ENCODE assay signal across 12 cellular contexts in the genomic region with DNA sequence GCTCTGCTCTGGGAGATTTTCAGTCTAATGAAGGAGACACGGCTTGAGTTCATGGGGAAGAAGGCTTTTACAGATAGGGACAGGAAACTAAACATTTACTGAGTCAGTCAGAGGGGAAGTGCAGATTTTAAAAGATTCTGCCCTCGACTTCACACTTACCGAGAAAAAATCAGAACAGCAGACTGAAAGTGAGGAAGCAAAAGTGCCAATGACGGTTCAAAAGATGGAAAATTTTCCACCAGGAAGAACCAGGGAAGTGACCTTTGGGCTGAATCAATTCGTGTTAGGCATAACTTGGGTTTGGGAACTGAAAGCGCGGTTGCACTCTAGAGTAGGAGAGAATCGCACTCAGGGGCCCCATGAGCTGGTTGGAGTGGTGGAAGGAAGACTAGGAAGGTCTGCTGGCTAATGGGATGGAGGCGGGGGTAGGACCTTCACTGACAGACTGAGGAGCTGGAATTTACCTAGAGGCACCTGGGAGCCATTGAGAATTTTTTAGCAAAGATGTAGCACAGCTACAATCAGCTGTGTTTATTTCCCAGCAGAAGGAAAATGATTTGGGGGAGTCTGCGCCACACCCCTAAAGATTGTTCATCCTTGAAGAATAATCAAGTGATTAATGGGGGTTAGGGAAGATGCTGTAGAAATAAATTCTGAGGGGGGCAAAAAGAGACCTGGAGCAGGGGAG. TPM values are rescaled to one million over a fixed set of nuclear protein-coding genes. Genes with fewer than 3 reads are reported as not detected.
DNase-seq lines count a peak whose midpoint lies in the region; FAIRE-seq and TF ChIP-seq lines count a peak whose summit lies in the region.
"Had no signal": no experiment of that assay in that cellular context is flagged by ENCODE, and none has a peak within 500 bp of the region (broad histone marks: within the 10 kb centered on the region; RNA-seq: fewer than 3 reads in every experiment).

No MANE protein-coding gene starts in this region.

- DNase-seq in NOMO-1 treated with dmso at 0.1 percent for 144 hours (lab: John Stamatoyannopoulos, UW; ENCODE audit: unreplicated experiment) (peak; percentile 26), H1 (ENCODE audit: low read depth in 1 of 2, low spot score in 2 of 2) (peak in 1 of 2 experiments; percentile 38), osteocyte (ENCODE audit: extremely low spot score, unreplicated experiment) (no peak), NCI-H446 (lab: John Stamatoyannopoulos, UW) (no peak), NCI-H774 (lab: John Stamatoyannopoulos, UW) (no peak)
- DNase-seq in stimulated activated CD4-positive, alpha-beta T cell treated with anti-CD3 and anti-CD28 coated beads, Interleukin-2, amount 100 ng/mL, for 24 hours = no peak
- no peak for DNase-seq in stimulated activated CD4-positive, alpha-beta T cell treated with anti-CD3 and anti-CD28 coated beads, Interleukin-4, amount 100 ng/mL, for 24 hours
- DNase-seq: activated effector memory CD4-positive, alpha-beta T cell treated with Interleukin-2 at 50 U/mL for 16 hours; erythroblast; SW 1271 had no signal

- no peak overlapping the region for H3K27ac Mint-ChIP-seq in osteocyte (ENCODE audit: unreplicated experiment)

- H2BK15ac ChIP-seq in H1 (ENCODE audit: low read length) = no peak overlapping the region

- no peak overlapping the region for H4K91ac ChIP-seq in H1 (replicated peaks; ENCODE audit: insufficient read length, low read length)

- no peak overlapping the region for H3K56ac ChIP-seq in H1 (replicated peaks; ENCODE audit: insufficient read length, low read depth, low read length)

- no peaks in the 10 kb centered on the region for H3K79me2 ChIP-seq in H1 (ENCODE audit: control insufficient read depth in 1 of 2, insufficient read depth in 2 of 2, low read length in 2 of 2)

- H3K27ac ChIP-seq in H1 (ENCODE audit: low read depth, low read length) = no peak overlapping the region

- H4K20me1 ChIP-seq in H1 (replicated peaks in 1 of 2; ENCODE audit: control insufficient read depth in 1 of 2, insufficient read depth in 2 of 2, low read length in 2 of 2) = peaks cover 0 to 6% of the 10 kb centered on the region in 2 experiments

- H3K27me3 ChIP-seq in H1 (replicated peaks in 1 of 4; ENCODE audit: control insufficient read depth in 3 of 4, extremely low read depth in 1 of 4, insufficient read depth in 3 of 4, low read length in 3 of 4) = peaks cover 28 to 58% (median 52%) of the 10 kb centered on the region in 4 experiments

- CTCF ChIA-PET in H1 (lab: Charles Lee; ENCODE audit: partially characterized antibody) = interaction anchor here (0.6 to 2.2 kb wide), 7 partner anchors 10 to 123 kb away, joined by 3 to 10 read pairs (median 4); no protein-coding TSS in a partner anchor

- H3K4me1 ChIP-seq in ES-I3 (ENCODE audit: insufficient read depth, low read length) (no peaks in the 10 kb centered on the region), H1 (replicated peaks in 1 of 4; ENCODE audit: control insufficient read depth in 3 of 4, insufficient read depth in 4 of 4, low read length in 3 of 4) (peaks cover 3 to 14% (median 6%) of the 10 kb centered on the region in 4 experiments; a peak in 6 of 7 replicates)

- TF ChIP-seq EP300 in H1 (IDR thresholded peaks at IDR 0.05; ENCODE audit: borderline replicate concordance in 1 of 2, low read depth in 2 of 2, low read length in 2 of 2) = no peak

- peak overlapping the region; percentile 52 to 66 (median 55); a peak in 5 of 8 replicates for H3K4me3 ChIP-seq in H1 (ENCODE audit: extremely low read depth in 1 of 4, insufficient read depth in 2 of 4, low read depth in 3 of 4, low read length in 4 of 4)

- H2BK20ac ChIP-seq in H1 (ENCODE audit: low read length) = no peak overlapping the region

- H3K36me3 ChIP-seq in ES-I3 (ENCODE audit: insufficient read depth, low read length) (no peaks in the 10 kb centered on the region), H1 (ENCODE audit: control insufficient read depth in 2 of 4, insufficient read depth in 4 of 4, low read length in 3 of 4) (no peaks in the 10 kb centered on the region)

- POLR2A ChIA-PET in H1 (lab: Charles Lee; ENCODE audit: partially characterized antibody) = interaction anchor here (1.6 kb wide), 1 partner anchor 107 kb away, joined by 4 read pairs; a partner anchor contains a TSS

- peaks cover 18% of the 10 kb centered on the region for H3K4me1 Mint-ChIP-seq in osteocyte (ENCODE audit: unreplicated experiment)

- H3K4me3 Mint-ChIP-seq in osteocyte (ENCODE audit: unreplicated experiment) = peak overlapping the region; percentile 65

- no peak overlapping the region for H3K14ac ChIP-seq in H1 (ENCODE audit: insufficient read length)

- H2AFZ ChIP-seq in H1 (ENCODE audit: low read length) = no peak overlapping the region

- WGBS in H1 (ENCODE audit: extremely low coverage in 1 of 2, insufficient coverage in 1 of 2, insufficient read length in 1 of 2, insufficient replicate concordance in 2 of 2, low coverage in 1 of 2, low lambda C conversion rate in 2 of 2, missing lambda C conversion rate in 1 of 2), 2 experiments = 36% methylated on average over 10 of the region's 10 CpGs; no CpG with 5 or more reads in 1 of the 2 experiments

- no peak overlapping the region for H4K5ac ChIP-seq in H1 (ENCODE audit: insufficient read length, low read depth, low read length)

- no peaks in the 10 kb centered on the region for H3K79me1 ChIP-seq in H1 (ENCODE audit: low read depth, low read length)

- no peak overlapping the region for H2BK12ac ChIP-seq in H1 (ENCODE audit: low read depth, low read length)

- TF ChIP-seq CTCF in H1 (IDR thresholded peaks at IDR 0.05; ENCODE audit: control extremely low read depth in 1 of 3, insufficient read depth in 1 of 3, low read depth in 1 of 3, low read length in 3 of 3) = no peak
- TF ChIP-seq CTCF in osteocyte (IDR thresholded peaks at IDR 0.05) = no peak

- no peak for TF ChIP-seq RAD21 in H1 (IDR thresholded peaks at IDR 0.05 in 1 of 2, conservative IDR thresholded peaks at IDR 0.05 in 1 of 2; ENCODE audit: low read depth in 2 of 2, low read length in 2 of 2)

- peak overlapping the region; percentile 48; the same call in 1 of the 2 replicates for H3K9ac ChIP-seq in ES-I3 (ENCODE audit: low read depth, low read length)
- H3K9ac ChIP-seq in H1 (replicated peaks in 1 of 4; ENCODE audit: extremely low read depth in 1 of 4, low read depth in 3 of 4, low read length in 3 of 4) = no peak overlapping the region; a peak in 1 of 7 replicates

- H3K9me3 ChIP-seq in ES-I3 (ENCODE audit: control insufficient read depth, insufficient read depth, low read length) = no peaks in the 10 kb centered on the region; the same call in 1 of the 2 replicates
- H3K9me3 ChIP-seq in H1 (ENCODE audit: insufficient read depth in 2 of 2, low read depth in 1 of 2, low read length in 1 of 2) = no peaks in the 10 kb centered on the region

- H3K23ac ChIP-seq in H1 (ENCODE audit: insufficient read length) = no peak overlapping the region

- no peak overlapping the region for H4K8ac ChIP-seq in H1 (ENCODE audit: extremely low read depth, insufficient read depth, low read length)

- no peak overlapping the region for H2BK5ac ChIP-seq in H1 (ENCODE audit: low read depth, low read length)

- no peak for FAIRE-seq in H1 (lab: Jason Lieb, UNC)

- peak overlapping the region; percentile 91 to 98 for H3K4me2 ChIP-seq in H1 (ENCODE audit: insufficient read depth in 1 of 2, low read depth in 2 of 2, low read length in 2 of 2)

- TF ChIP-seq POLR2A in H1 (IDR thresholded peaks at IDR 0.05; ENCODE audit: control extremely low read depth in 1 of 2, low read depth in 2 of 2, low read length in 2 of 2) = no peak

- no peaks in the 10 kb centered on the region for H3K36me3 Mint-ChIP-seq in osteocyte (ENCODE audit: unreplicated experiment)

- peaks cover 7% of the 10 kb centered on the region for H3K9me3 Mint-ChIP-seq in osteocyte (ENCODE audit: unreplicated experiment)

- H3K18ac ChIP-seq in H1 (ENCODE audit: extremely low read depth, low read length) = no peak overlapping the region; the same call in 1 of the 2 replicates

- H3K23me2 ChIP-seq in H1 (ENCODE audit: low read depth, low read length) = peaks cover 24% of the 10 kb centered on the region; the same call in 1 of the 2 replicates

- H3K27me3 Mint-ChIP-seq in osteocyte (ENCODE audit: unreplicated experiment) = peaks cover 70% of the 10 kb centered on the region

- no peak overlapping the region; the same call in 1 of the 2 replicates for H2AK5ac ChIP-seq in H1 (ENCODE audit: low read depth, low read length)

- no peak overlapping the region for H3K4ac ChIP-seq in H1 (replicated peaks; ENCODE audit: insufficient read length, low read depth, low read length)

- no peak overlapping the region for H2BK120ac ChIP-seq in H1 (replicated peaks; ENCODE audit: low read depth, low read length)

TF ChIP-seq in H1, 55 proteins besides CTCF, POLR2A, EP300 and RAD21:
- TF ChIP-seq SAP30 (IDR thresholded peaks at IDR 0.05; ENCODE audit: insufficient read depth, insufficient replicate concordance, low read length) (no peak), SUZ12 (IDR thresholded peaks at IDR 0.05; ENCODE audit: low read length) (0 out of 2 replicates have a peak, but pooled peaks have one; percentile 48), FOSL1 (IDR thresholded peaks at IDR 0.05; ENCODE audit: insufficient read depth, low read depth, low read length) (no peak)

RNA-seq across cellular contexts. Expression of a gene that starts 1.2 kb away (rescaled TPM):
- 0.48 and 0.69 TPM in 2 replicates for total RNA-seq in H1 (2021; fragmentation: NEBNext Ultra II Directional; extraction: Animal tissue kit (Norgen Biotek cat#: 25700))
- 0.39 and 0.46 TPM in 2 replicates for polyA plus RNA-seq in H1 (2011; rRNA removed)
- polyA plus RNA-seq in H1 (2011; cell fraction: cytosol; rRNA removed) = 0.37 TPM
- 0.41 TPM for polyA plus RNA-seq in H1 (2011; cell fraction: nucleus; rRNA removed)
- polyA plus RNA-seq in H1 (2012, experiment 1 of 2) = 0.17 to 0.39 TPM (median 0.31 TPM) in 4 replicates
- 0.66 TPM for polyA plus RNA-seq in H1 (2012, experiment 2 of 2)
- polyA plus RNA-seq in H1 (2013, experiment 1 of 2) = 0.16 TPM
- 0.24 TPM for polyA plus RNA-seq in H1 (2013, experiment 2 of 2)
- 0.19 and 0.22 TPM in 2 replicates for polyA minus RNA-seq in H1 (2011; rRNA and poly(A)+ RNA removed)
- 0.59 TPM for polyA minus RNA-seq in H1 (2011; cell fraction: cytosol; rRNA and poly(A)+ RNA removed)
- 0.20 TPM for polyA minus RNA-seq in H1 (2011; cell fraction: nucleus; rRNA and poly(A)+ RNA removed)
- total RNA-seq in osteocyte = not detected in 2 replicates
- total RNA-seq: lung microvascular endothelial cell had no signal
